18 cellular contexts compared by ENCODE assay signal in the genomic region with DNA sequence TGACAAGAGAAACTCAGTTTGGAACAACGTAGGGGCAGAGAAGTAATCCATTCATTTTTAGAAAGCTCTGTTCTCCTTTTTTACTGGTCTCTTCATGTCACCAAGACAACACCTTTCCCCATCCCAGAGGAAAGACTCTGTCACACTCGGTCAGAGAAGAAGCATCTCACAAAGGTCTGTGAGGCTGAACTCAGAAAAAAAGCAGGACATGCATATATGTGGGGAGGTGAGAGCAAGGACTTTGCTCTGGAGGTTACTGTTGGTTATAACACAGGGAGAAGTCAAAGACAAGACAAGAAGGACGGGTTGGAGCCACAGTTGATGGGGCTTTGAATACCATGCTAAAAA. TPM values are rescaled to one million over a fixed set of nuclear protein-coding genes. Genes with fewer than 3 reads are reported as not detected.
DNase-seq lines count a peak whose midpoint lies in the region; ATAC-seq, FAIRE-seq and TF ChIP-seq lines count a peak whose summit lies in the region.
"Had no signal": no experiment of that assay in that cellular context is flagged by ENCODE, and none has a peak within 500 bp of the region (broad histone marks: within the 10 kb centered on the region; RNA-seq: fewer than 3 reads in every experiment).

No MANE protein-coding gene starts in this region.

- in situ Hi-C loops in HepG2 (cut with HindIII; ENCODE audit: extremely low pct_ligation_motif_present, low pct_unique_long_range_greater_than_20kb): no loop called here

- no peaks in the 10 kb centered on the region for H3K79me2 ChIP-seq in HepG2 (ENCODE audit: insufficient read depth, low read length)
- no peaks in the 10 kb centered on the region for H3K79me2 ChIP-seq in neural progenitor cell (ENCODE audit: low read depth)

- H3K9ac ChIP-seq in HepG2 (ENCODE audit: insufficient read depth, low read depth, low read length) (peak overlapping the region; percentile 81), neural progenitor cell (no peak overlapping the region)

- H3K27ac ChIP-seq in HepG2 (ENCODE audit: extremely low read length, insufficient read depth, low read length): peak overlapping the region; percentile 95
- H3K27ac ChIP-seq in right lobe of liver: no peak overlapping the region
- H3K27ac ChIP-seq in esophagus (ENCODE audit: low read depth in 2 of 2, low read length in 1 of 2): peak overlapping the region; percentile 69 to 84
- H3K27ac ChIP-seq in neural progenitor cell: no peak overlapping the region

- H3K27me3 ChIP-seq in HepG2 (ENCODE audit: control insufficient read depth in 1 of 2, insufficient read depth in 2 of 2, low read length in 2 of 2): no peaks in the 10 kb centered on the region
- H3K27me3 ChIP-seq in right lobe of liver: no peaks in the 10 kb centered on the region
- H3K27me3 ChIP-seq in esophagus (ENCODE audit: control insufficient read depth in 1 of 2, insufficient read depth in 2 of 2, low read length in 2 of 2): no peaks in the 10 kb centered on the region
- no peaks in the 10 kb centered on the region for H3K27me3 ChIP-seq in neural progenitor cell

- H3F3A ChIP-seq in neural progenitor cell (ENCODE audit: low read depth): no peaks in the 10 kb centered on the region

- WGBS in HepG2 (ENCODE audit: low lambda C conversion rate): 4% methylated on average over 3 of the region's 3 CpGs
- 44% methylated on average over 2 of the region's 3 CpGs for WGBS in right lobe of liver (ENCODE audit: insufficient coverage, low coverage, low lambda C conversion rate, missing lambda C conversion rate)
- 51 to 56% methylated on average over 3 of the region's 3 CpGs for WGBS in esophagus, 2 donors

- TF ChIP-seq POLR2A in HepG2 (IDR thresholded peaks at IDR 0.05; ENCODE audit: insufficient read depth in 1 of 2, low read depth in 2 of 2, low read length in 2 of 2): no peak
- TF ChIP-seq POLR2A in right lobe of liver (IDR thresholded peaks at IDR 0.05): no peak

- H2AFZ ChIP-seq in HepG2 (ENCODE audit: low read length) (no peak overlapping the region), neural progenitor cell (replicated peaks) (peak overlapping the region; percentile 37)
- H2AFZ ChIP-seq: GM23338 had no signal

- FAIRE-seq in HepG2 (lab: Jason Lieb, UNC): no peak
- FAIRE-seq: A204.1, GM12892 had no signal

- BruUV-seq in HepG2 (replicated peaks; lab: Mats Ljungman, UMichigan): TSS peak; percentile 98

- no peaks in the 10 kb centered on the region for H3K36me3 Mint-ChIP-seq in neural progenitor cell
- H3K36me3 Mint-ChIP-seq in type B pancreatic cell: no peaks in the 10 kb centered on the region
- H3K36me3 Mint-ChIP-seq: CD14-positive monocyte had no signal

- TF ChIP-seq EP300 in HepG2 (IDR thresholded peaks at IDR 0.05; ENCODE audit: low read depth in 2 of 2, low read length in 2 of 2) (no peak), HepG2 (CRISPR knock-in tag; IDR thresholded peaks at IDR 0.05; ENCODE audit: borderline replicate concordance) (no peak)

- intact Hi-C loops in HepG2 (cut with micrococcal nuclease; ENCODE audit: unreplicated experiment) (loop anchor here (1.0 to 10.0 kb wide), 4 partner anchors 17 to 167 kb away; no protein-coding TSS in a partner anchor), right lobe of liver (cut with DNase I) (no loop called here)

- POLR2A ChIA-PET in HepG2 (lab: Yijun Ruan, JAX): interaction anchor here (0.6 to 5.0 kb wide), 7 partner anchors 17 to 170 kb away, joined by 3 to 78 read pairs (median 5); a partner anchor contains a TSS

- H3K4me2 ChIP-seq in HepG2 (ENCODE audit: low read depth, low read length): peak overlapping the region; percentile 73
- H3K4me2 ChIP-seq in neural progenitor cell: no peak overlapping the region
- H3K4me2 ChIP-seq: GM23338 had no signal

- no peak for TF ChIP-seq CTCF in HepG2 (CRISPR knock-in tag; IDR thresholded peaks at IDR 0.05)
- TF ChIP-seq CTCF in right lobe of liver (IDR thresholded peaks at IDR 0.05): no peak
- TF ChIP-seq CTCF in neural progenitor cell (IDR thresholded peaks at IDR 0.05): no peak
- no peak for TF ChIP-seq CTCF in type B pancreatic cell (conservative IDR thresholded peaks at IDR 0.05)

- peak; percentile 47 for ATAC-seq in HepG2
- no peak for ATAC-seq in right lobe of liver
- ATAC-seq in HG03354 (IDR thresholded peaks at IDR 0.05; ENCODE audit: poor library complexity, severe bottlenecking, unreplicated experiment): no peak
- ATAC-seq: GM23338 had no signal

- H3K36me3 ChIP-seq in HepG2 (replicated peaks in 1 of 2; ENCODE audit: control insufficient read depth in 1 of 2, insufficient read depth in 2 of 2, low read length in 2 of 2) (no peaks in the 10 kb centered on the region), right lobe of liver (no peaks in the 10 kb centered on the region), esophagus (ENCODE audit: control insufficient read depth in 2 of 2, insufficient read depth in 2 of 2, low read length in 1 of 2) (no peaks in the 10 kb centered on the region), neural progenitor cell (no peaks in the 10 kb centered on the region)

- CTCF ChIA-PET in HepG2 (lab: Yijun Ruan, JAX; ENCODE audit: low intra/inter-chr PET ratio, low total read pairs): no interaction called here

- H3K27ac Mint-ChIP-seq in neural progenitor cell (no peak overlapping the region), type B pancreatic cell (peak overlapping the region; percentile 90)
- H3K27ac Mint-ChIP-seq: GM23338 had no signal

- no peak overlapping the region for H3K4me3 Mint-ChIP-seq in neural progenitor cell
- peak overlapping the region; percentile 61 for H3K4me3 Mint-ChIP-seq in type B pancreatic cell
- H3K4me3 Mint-ChIP-seq: CD14-positive monocyte, GM23338 had no signal

- H3K4me3 ChIP-seq in HepG2 (replicated peaks in 1 of 3; ENCODE audit: insufficient read depth in 1 of 3, low read depth in 2 of 3, low read length in 3 of 3) (peak overlapping the region; percentile 32 to 57 (median 54); a peak in 5 of 6 replicates), right lobe of liver (no peak overlapping the region), esophagus (ENCODE audit: low read depth in 1 of 2, low read length in 2 of 2) (no peak overlapping the region), neural progenitor cell (no peak overlapping the region)
- H3K4me3 ChIP-seq: GM23338 had no signal

- DNase-seq in HepG2 (ENCODE audit: low spot score) (no peak), right lobe of liver (no peak), neural progenitor cell (ENCODE audit: low spot score) (no peak), type B pancreatic cell (ENCODE audit: extremely low spot score, unreplicated experiment) (no peak), NCI-H2029 (lab: John Stamatoyannopoulos, UW) (no peak), hypothalamus (lab: John Stamatoyannopoulos, UW) (no peak)
- DNase-seq: COR-L47, DMS79, KBM-7, NCI-H1048, NCI-H446, NCI-H82 had no signal

- no peaks in the 10 kb centered on the region for H3K9me3 Mint-ChIP-seq in neural progenitor cell
- H3K9me3 Mint-ChIP-seq in type B pancreatic cell: peaks cover 6% of the 10 kb centered on the region

- TF ChIP-seq RAD21 in HepG2 (CRISPR knock-in tag; IDR thresholded peaks at IDR 0.05): no peak

- H4K20me1 ChIP-seq in HepG2 (ENCODE audit: insufficient read depth, low read length): no peaks in the 10 kb centered on the region
- H4K20me1 ChIP-seq in neural progenitor cell (ENCODE audit: low read depth): no peaks in the 10 kb centered on the region

- no peaks in the 10 kb centered on the region for H3K4me1 Mint-ChIP-seq in neural progenitor cell
- peaks cover 18% of the 10 kb centered on the region for H3K4me1 Mint-ChIP-seq in type B pancreatic cell (ENCODE audit: unreplicated experiment)
- H3K4me1 Mint-ChIP-seq: CD14-positive monocyte had no signal

- H3K27me3 Mint-ChIP-seq in neural progenitor cell (ENCODE audit: insufficient read depth, low read depth) (no peaks in the 10 kb centered on the region), type B pancreatic cell (no peaks in the 10 kb centered on the region)

- H3K4me1 ChIP-seq in HepG2 (ENCODE audit: insufficient read depth, low read length) (peaks cover 55% of the 10 kb centered on the region), right lobe of liver (peaks cover 0 to 29% (median 13%) of the 10 kb centered on the region in 4 donors), esophagus (ENCODE audit: control insufficient read depth in 2 of 2, insufficient read depth in 2 of 2, low read length in 1 of 2) (peaks cover 0 to 8% of the 10 kb centered on the region in 2 donors), neural progenitor cell (no peaks in the 10 kb centered on the region)

- H3K9me3 ChIP-seq in HepG2 (ENCODE audit: low read length): peaks cover 5% of the 10 kb centered on the region
- no peaks in the 10 kb centered on the region for H3K9me3 ChIP-seq in right lobe of liver
- no peaks in the 10 kb centered on the region for H3K9me3 ChIP-seq in esophagus (ENCODE audit: control insufficient read depth in 2 of 2, insufficient read depth in 1 of 2, low read depth in 1 of 2, low read length in 1 of 2)
- no peaks in the 10 kb centered on the region for H3K9me3 ChIP-seq in neural progenitor cell (ENCODE audit: low read depth)

RNA-seq across cellular contexts. Expression of a gene that starts 19.2 kb away (rescaled TPM):
- total RNA-seq in HepG2 (2016; rRNA removed; fragmentation: Illumina TruSeq; extraction: Trizol) (36.6 and 56.5 TPM in 2 replicates), right lobe of liver (10 to 100 TPM; 14.9 to 22.9 (median 16.3) TPM), neural progenitor cell (ENCODE audit: low replicate concordance) (20.0 and 22.0 TPM in 2 replicates), type B pancreatic cell (ENCODE audit: low replicate concordance) (22.8 and 23.5 TPM in 2 replicates)
- 16.0 and 20.1 TPM in 2 replicates for total RNA-seq in HepG2 (2016; cell fraction: cytosol; rRNA removed; fragmentation: Illumina TruSeq; extraction: Trizol; ENCODE audit: low read depth)
- 37.6 and 51.8 TPM in 2 replicates for total RNA-seq in HepG2 (2016; cell fraction: insoluble cytoplasmic fraction; rRNA removed; fragmentation: Illumina TruSeq; extraction: Trizol)
- 41.8 and 44.0 TPM in 2 replicates for total RNA-seq in HepG2 (2016; cell fraction: membrane; rRNA removed; fragmentation: Illumina TruSeq; extraction: Trizol)
- 34.2 and 34.9 TPM in 2 replicates for total RNA-seq in HepG2 (2016; cell fraction: nucleus; rRNA removed; fragmentation: Illumina TruSeq; extraction: Trizol)
- polyA plus RNA-seq in HepG2 (2011; rRNA removed) (21.3 and 23.4 TPM in 2 replicates), esophagus (1 to 10 TPM; 5.2 to 8.2 TPM)
- polyA plus RNA-seq in HepG2 (2011; cell fraction: cytosol; rRNA removed): 15.2 and 20.5 TPM in 2 replicates
- 10.6 and 13.1 TPM in 2 replicates for polyA plus RNA-seq in HepG2 (2011; cell fraction: nucleus; rRNA removed)
- 22.1 and 25.4 TPM in 2 replicates for polyA plus RNA-seq in HepG2 (2012)
- polyA plus RNA-seq in HepG2 (2016; cell fraction: cytosol; fragmentation: Illumina TruSeq; extraction: Trizol; ENCODE audit: low read depth): 5.0 and 5.4 TPM in 2 replicates
- polyA plus RNA-seq in HepG2 (2016; cell fraction: insoluble cytoplasmic fraction; fragmentation: Illumina TruSeq; extraction: Trizol; ENCODE audit: low read depth): 37.5 and 39.4 TPM in 2 replicates
- 18.7 and 19.5 TPM in 2 replicates for polyA plus RNA-seq in HepG2 (2016; cell fraction: membrane; fragmentation: Illumina TruSeq; extraction: Trizol; ENCODE audit: low read depth)
- 32.6 and 33.7 TPM in 2 replicates for polyA plus RNA-seq in HepG2 (2016; cell fraction: nucleus; fragmentation: Illumina TruSeq; extraction: Trizol; ENCODE audit: insufficient read depth, low read depth)
- 31.8 and 33.8 TPM in 2 replicates for polyA minus RNA-seq in HepG2 (2011; rRNA and poly(A)+ RNA removed; ENCODE audit: low replicate concordance)
- 29.0 and 31.6 TPM in 2 replicates for polyA minus RNA-seq in HepG2 (2011; cell fraction: cytosol; rRNA and poly(A)+ RNA removed)
- polyA minus RNA-seq in HepG2 (2011; cell fraction: nucleus; rRNA and poly(A)+ RNA removed): 48.2 and 66.6 TPM in 2 replicates

Comparison
In these comparisons a context has a peak if more than half of its experiments do, and no peak if none do; other contexts are left out.
1. H3K27ac ChIP-seq: peak in HepG2 (single experiment) and esophagus (2 of 2); none in right lobe of liver (0 of 3) and neural progenitor cell (single experiment).
2. H3K4me3 ChIP-seq: peak in HepG2 (3 of 3); none in right lobe of liver (0 of 3), esophagus (0 of 2) and neural progenitor cell (single experiment).